Comparison of ENCODE assay signal across 1 cellular context in the genomic region with DNA sequence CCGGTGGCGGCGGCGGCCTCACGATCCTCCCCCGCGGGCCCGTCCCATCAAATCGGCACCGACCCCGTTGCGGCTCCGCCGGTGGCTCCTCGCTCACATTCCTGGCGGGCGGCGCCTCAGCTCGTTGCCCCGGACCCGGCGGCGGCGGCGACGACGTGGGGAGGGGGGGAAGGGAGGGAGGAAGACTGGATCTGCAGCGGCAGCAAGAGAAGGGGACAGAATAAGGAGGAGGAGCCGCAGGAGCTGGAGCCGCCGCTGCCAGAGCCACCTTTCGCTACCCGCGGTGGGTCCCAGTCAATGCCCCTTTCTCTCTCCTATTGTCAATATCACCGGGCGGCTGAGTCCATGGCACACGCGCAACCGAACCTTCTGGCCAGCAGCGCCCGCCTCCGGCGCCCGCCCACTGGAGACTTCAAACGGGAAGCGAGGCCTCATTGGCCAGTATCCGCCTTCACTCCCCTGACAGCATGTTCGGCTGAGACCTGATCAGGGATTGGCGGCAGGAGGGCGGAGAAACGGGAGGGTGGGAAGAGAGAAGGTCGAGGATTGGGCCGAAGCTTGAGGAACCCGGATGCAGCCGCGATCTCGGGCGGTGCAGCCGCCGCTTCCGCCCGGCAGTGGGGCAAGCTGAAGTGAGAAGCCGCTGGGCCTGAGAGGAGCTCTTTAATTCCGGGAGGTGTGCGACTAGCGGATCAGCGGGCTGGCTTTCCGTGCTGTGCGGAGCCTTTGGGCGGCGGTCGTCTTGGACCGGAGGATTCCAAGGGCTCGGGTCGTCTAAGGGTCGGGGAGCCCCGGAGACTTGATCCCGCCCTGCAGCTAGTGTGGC.
TF ChIP-seq lines count a peak whose summit lies in the region.

PPP2R5E (minus strand) TSS at position 378 of the 826 bp plus-strand sequence. CDS start 3,692 bp downstream, outside the sequence.

TF ChIP-seq in K562, 482 proteins besides CTCF, POLR2A, EP300 and RAD21 (continued from another document and continues in another):
- TF ChIP-seq, protein P1, sequence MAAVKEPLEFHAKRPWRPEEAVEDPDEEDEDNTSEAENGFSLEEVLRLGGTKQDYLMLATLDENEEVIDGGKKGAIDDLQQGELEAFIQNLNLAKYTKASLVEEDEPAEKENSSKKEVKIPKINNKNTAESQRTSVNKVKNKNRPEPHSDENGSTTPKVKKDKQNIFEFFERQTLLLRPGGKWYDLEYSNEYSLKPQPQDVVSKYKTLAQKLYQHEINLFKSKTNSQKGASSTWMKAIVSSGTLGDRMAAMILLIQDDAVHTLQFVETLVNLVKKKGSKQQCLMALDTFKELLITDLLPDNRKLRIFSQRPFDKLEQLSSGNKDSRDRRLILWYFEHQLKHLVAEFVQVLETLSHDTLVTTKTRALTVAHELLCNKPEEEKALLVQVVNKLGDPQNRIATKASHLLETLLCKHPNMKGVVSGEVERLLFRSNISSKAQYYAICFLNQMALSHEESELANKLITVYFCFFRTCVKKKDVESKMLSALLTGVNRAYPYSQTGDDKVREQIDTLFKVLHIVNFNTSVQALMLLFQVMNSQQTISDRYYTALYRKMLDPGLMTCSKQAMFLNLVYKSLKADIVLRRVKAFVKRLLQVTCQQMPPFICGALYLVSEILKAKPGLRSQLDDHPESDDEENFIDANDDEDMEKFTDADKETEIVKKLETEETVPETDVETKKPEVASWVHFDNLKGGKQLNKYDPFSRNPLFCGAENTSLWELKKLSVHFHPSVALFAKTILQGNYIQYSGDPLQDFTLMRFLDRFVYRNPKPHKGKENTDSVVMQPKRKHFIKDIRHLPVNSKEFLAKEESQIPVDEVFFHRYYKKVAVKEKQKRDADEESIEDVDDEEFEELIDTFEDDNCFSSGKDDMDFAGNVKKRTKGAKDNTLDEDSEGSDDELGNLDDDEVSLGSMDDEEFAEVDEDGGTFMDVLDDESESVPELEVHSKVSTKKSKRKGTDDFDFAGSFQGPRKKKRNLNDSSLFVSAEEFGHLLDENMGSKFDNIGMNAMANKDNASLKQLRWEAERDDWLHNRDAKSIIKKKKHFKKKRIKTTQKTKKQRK (IDR thresholded peaks at IDR 0.05; ENCODE audit: borderline replicate concordance, low read depth, low read length) = peak; percentile 46; the same call in 1 of the 2 replicates
- TF ChIP-seq ZNF507 (tag; conservative IDR thresholded peaks at IDR 0.05) (no peak), ILF3 (IDR thresholded peaks at IDR 0.05; ENCODE audit: borderline replicate concordance) (no peak), TBL1XR1 (IDR thresholded peaks at IDR 0.05; ENCODE audit: low read length in 2 of 2) (0 out of 4 replicates have a peak, but pooled peaks of 1 of the 2 experiments have one; percentile 28), OTX1 (CRISPR knock-in tag; IDR thresholded peaks at IDR 0.05) (0 out of 2 replicates have a peak, but pooled peaks have one; percentile 57), ARID4B (CRISPR knock-in tag; IDR thresholded peaks at IDR 0.05) (no peak), ZBTB11 (CRISPR knock-in tag; IDR thresholded peaks at IDR 0.05) (peak; percentile 41 to 90 (median 62); a peak in 4 of 6 replicates), ZSCAN29 (IDR thresholded peaks at IDR 0.05) (no peak), GABPB1 (CRISPR knock-in tag; IDR thresholded peaks at IDR 0.05) (peak; percentile 72; the same call in 1 of the 2 replicates), DDX20 (tag; IDR thresholded peaks at IDR 0.05; ENCODE audit: low read depth) (no peak), MTA1 (IDR thresholded peaks at IDR 0.05; ENCODE audit: borderline replicate concordance) (no peak), BACH1 (tag; IDR thresholded peaks at IDR 0.05) (no peak), DNMT1 (IDR thresholded peaks at IDR 0.05) (no peak), DIDO1 (tag; IDR thresholded peaks at IDR 0.05; ENCODE audit: low read depth) (no peak), ZNF282 (CRISPR knock-in tag; IDR thresholded peaks at IDR 0.05) (no peak), RBM34 (IDR thresholded peaks at IDR 0.05; ENCODE audit: borderline replicate concordance, insufficient read depth, low read length) (no peak), ZBTB1 (CRISPR knock-in tag; IDR thresholded peaks at IDR 0.05; ENCODE audit: borderline replicate concordance, low read depth) (no peak), CREB5 (CRISPR knock-in tag; IDR thresholded peaks at IDR 0.05) (no peak), RBM22 (IDR thresholded peaks at IDR 0.05; ENCODE audit: low read depth, low read length, poor library complexity, severe bottlenecking) (no peak), FOXK2 (conservative IDR thresholded peaks at IDR 0.05 in 1 of 2, IDR thresholded peaks at IDR 0.05 in 1 of 2; ENCODE audit: low read depth in 2 of 2) (no peak), SAP30 (IDR thresholded peaks at IDR 0.05; ENCODE audit: borderline replicate concordance, insufficient read depth, low read depth, low read length, poor library complexity, severe bottlenecking) (no peak), DMBX1 (CRISPR knock-in tag; IDR thresholded peaks at IDR 0.05; ENCODE audit: borderline replicate concordance) (no peak), EZH2 (IDR thresholded peaks at IDR 0.05; ENCODE audit: borderline replicate concordance, low read depth, low read length) (no peak), CEBPG (CRISPR knock-in tag; IDR thresholded peaks at IDR 0.05) (no peak), CEBPG (tag; conservative IDR thresholded peaks at IDR 0.05 in 1 of 2, IDR thresholded peaks at IDR 0.05 in 1 of 2) (no peak), ZNF75A (CRISPR knock-in tag; IDR thresholded peaks at IDR 0.05) (no peak), SMARCE1 (IDR thresholded peaks at IDR 0.05) (no peak), MTA3 (IDR thresholded peaks at IDR 0.05; ENCODE audit: borderline replicate concordance) (no peak), HNRNPLL (IDR thresholded peaks at IDR 0.05; ENCODE audit: low read depth, low read length, poor library complexity, severe bottlenecking) (peak; percentile 88), ZNF778 (CRISPR knock-in tag; IDR thresholded peaks at IDR 0.05) (no peak), ASH1L (IDR thresholded peaks at IDR 0.05; ENCODE audit: borderline replicate concordance, low read depth, partially characterized antibody) (peak; percentile 91), CBFA2T3 (IDR thresholded peaks at IDR 0.05) (no peak), STAT5B (CRISPR knock-in tag; IDR thresholded peaks at IDR 0.05) (no peak), ZNF76 (CRISPR knock-in tag; IDR thresholded peaks at IDR 0.05; ENCODE audit: borderline replicate concordance) (no peak), PCBP1 (IDR thresholded peaks at IDR 0.05; ENCODE audit: low read depth, low read length, poor library complexity, severe bottlenecking) (no peak), PML (IDR thresholded peaks at IDR 0.05; ENCODE audit: low read length) (peak; percentile 36; the same call in 1 of the 2 replicates), RCOR1 (IDR thresholded peaks at IDR 0.05; ENCODE audit: borderline replicate concordance in 1 of 2, low read depth in 2 of 2, low read length in 2 of 2) (no peak)
- TF ChIP-seq, protein P2, sequence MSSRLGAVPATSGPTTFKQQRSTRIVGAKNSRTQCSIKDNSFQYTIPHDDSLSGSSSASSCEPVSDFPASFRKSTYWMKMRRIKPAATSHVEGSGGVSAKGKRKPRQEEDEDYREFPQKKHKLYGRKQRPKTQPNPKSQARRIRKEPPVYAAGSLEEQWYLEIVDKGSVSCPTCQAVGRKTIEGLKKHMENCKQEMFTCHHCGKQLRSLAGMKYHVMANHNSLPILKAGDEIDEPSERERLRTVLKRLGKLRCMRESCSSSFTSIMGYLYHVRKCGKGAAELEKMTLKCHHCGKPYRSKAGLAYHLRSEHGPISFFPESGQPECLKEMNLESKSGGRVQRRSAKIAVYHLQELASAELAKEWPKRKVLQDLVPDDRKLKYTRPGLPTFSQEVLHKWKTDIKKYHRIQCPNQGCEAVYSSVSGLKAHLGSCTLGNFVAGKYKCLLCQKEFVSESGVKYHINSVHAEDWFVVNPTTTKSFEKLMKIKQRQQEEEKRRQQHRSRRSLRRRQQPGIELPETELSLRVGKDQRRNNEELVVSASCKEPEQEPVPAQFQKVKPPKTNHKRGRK (tag; IDR thresholded peaks at IDR 0.05) = no peak
- TF ChIP-seq, protein P3, sequence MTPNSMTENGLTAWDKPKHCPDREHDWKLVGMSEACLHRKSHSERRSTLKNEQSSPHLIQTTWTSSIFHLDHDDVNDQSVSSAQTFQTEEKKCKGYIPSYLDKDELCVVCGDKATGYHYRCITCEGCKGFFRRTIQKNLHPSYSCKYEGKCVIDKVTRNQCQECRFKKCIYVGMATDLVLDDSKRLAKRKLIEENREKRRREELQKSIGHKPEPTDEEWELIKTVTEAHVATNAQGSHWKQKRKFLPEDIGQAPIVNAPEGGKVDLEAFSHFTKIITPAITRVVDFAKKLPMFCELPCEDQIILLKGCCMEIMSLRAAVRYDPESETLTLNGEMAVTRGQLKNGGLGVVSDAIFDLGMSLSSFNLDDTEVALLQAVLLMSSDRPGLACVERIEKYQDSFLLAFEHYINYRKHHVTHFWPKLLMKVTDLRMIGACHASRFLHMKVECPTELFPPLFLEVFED (CRISPR knock-in tag; conservative IDR thresholded peaks at IDR 0.05) = no peak
- TF ChIP-seq, protein P4, sequence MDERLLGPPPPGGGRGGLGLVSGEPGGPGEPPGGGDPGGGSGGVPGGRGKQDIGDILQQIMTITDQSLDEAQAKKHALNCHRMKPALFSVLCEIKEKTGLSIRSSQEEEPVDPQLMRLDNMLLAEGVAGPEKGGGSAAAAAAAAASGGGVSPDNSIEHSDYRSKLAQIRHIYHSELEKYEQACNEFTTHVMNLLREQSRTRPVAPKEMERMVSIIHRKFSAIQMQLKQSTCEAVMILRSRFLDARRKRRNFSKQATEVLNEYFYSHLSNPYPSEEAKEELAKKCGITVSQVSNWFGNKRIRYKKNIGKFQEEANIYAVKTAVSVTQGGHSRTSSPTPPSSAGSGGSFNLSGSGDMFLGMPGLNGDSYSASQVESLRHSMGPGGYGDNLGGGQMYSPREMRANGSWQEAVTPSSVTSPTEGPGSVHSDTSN (CRISPR knock-in tag; IDR thresholded peaks at IDR 0.05; ENCODE audit: low read depth) = no peak
- TF ChIP-seq, protein P4 (tag; conservative IDR thresholded peaks at IDR 0.05; ENCODE audit: low read depth) = peak; percentile 96
